In the genomic region with DNA sequence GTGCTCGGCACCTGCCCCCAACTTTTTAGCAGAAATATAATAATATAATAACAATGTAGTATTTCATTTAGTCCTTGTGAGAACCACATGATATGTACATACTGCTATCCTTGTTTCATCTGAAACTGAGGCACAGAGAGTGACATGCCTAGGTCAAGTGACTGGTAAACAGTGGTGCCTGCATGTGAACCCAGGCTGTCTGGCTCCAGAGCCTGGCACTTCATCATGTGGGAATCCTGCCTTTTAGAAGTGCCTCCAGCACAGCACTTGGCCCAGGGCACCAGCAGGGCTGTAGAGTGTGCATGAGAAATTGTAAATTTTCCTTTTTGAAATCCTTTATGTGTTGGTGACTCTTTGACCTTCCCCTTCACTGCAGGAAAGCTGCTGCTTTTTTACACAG, we compare ENCODE assay signal across 31 cellular contexts. TPM values are rescaled to one million over a fixed set of nuclear protein-coding genes. Genes with fewer than 3 reads are reported as not detected.
A peak's percentile ranks its signal among the peaks of the same experiment; 100 is the strongest.
DNase-seq lines count a peak whose midpoint lies in the region; ATAC-seq and TF ChIP-seq lines count a peak whose summit lies in the region.
"Had no signal": no experiment of that assay in that cellular context is flagged by ENCODE, and none has a peak within 500 bp of the region (broad histone marks: within the 10 kb centered on the region; RNA-seq: fewer than 3 reads in every experiment).

No MANE protein-coding gene starts in this region.

- H3K36me3 ChIP-seq in HEK293 (ENCODE audit: control insufficient read depth in 2 of 2, insufficient read depth in 1 of 2, low read length in 2 of 2) = peaks cover 76 to 92% of the 10 kb centered on the region in 2 experiments

- H3K4me3 Mint-ChIP-seq in activated CD4-positive, alpha-beta memory T cell treated with anti-CD3 and anti-CD28 coated beads for 36 hours = no peak overlapping the region
- H3K4me3 Mint-ChIP-seq in activated CD4-positive, alpha-beta memory T cell treated with anti-CD3 and anti-CD28 coated beads, Interleukin-2, amount 10 ng/mL, durations not matched to agents 7 days and 5 days = no peak overlapping the region
- H3K4me3 Mint-ChIP-seq in activated T-helper 17 cell treated with anti-CD3 and anti-CD28 coated beads, Interleukin-2, amount 50 U/mL, for 72 hours = no peak overlapping the region
- H3K4me3 Mint-ChIP-seq in naive thymus-derived CD8-positive, alpha-beta T cell = no peak overlapping the region
- H3K4me3 Mint-ChIP-seq: activated naive CD4-positive, alpha-beta T cell treated with anti-CD3 and anti-CD28 coated beads, Interleukin-2, amount 10 ng/mL, durations not matched to agents 7 days and 5 days; activated T-helper 1 cell treated with anti-CD3 and anti-CD28 coated beads, Interleukin-12 subunit alpha, Interleukin-12 subunit beta, Interleukin-2, Interleukin-4 antibody, amounts not matched to agents 30 ng/mL and 10 ng/mL and 1 ng/mL, durations not matched to agents 14 hours and 24 hours and 36 hours; brain; CD4-positive, alpha-beta T cell; immature natural killer cell had no signal

- H3K9me3 ChIP-seq in HEK293 (ENCODE audit: control insufficient read depth, insufficient read depth, low read depth, low read length) = no peaks in the 10 kb centered on the region
- H3K9me3 ChIP-seq: testis had no signal

- H3K36me3 Mint-ChIP-seq in activated CD4-positive, alpha-beta memory T cell treated with anti-CD3 and anti-CD28 coated beads for 36 hours = peaks cover 60% of the 10 kb centered on the region
- peaks cover 77% of the 10 kb centered on the region for H3K36me3 Mint-ChIP-seq in activated CD4-positive, alpha-beta memory T cell treated with anti-CD3 and anti-CD28 coated beads, Interleukin-2, amount 10 ng/mL, durations not matched to agents 7 days and 5 days (ENCODE audit: low read depth)
- peaks cover 95% of the 10 kb centered on the region for H3K36me3 Mint-ChIP-seq in activated T-helper 17 cell treated with anti-CD3 and anti-CD28 coated beads, Interleukin-2, amount 50 U/mL, for 72 hours (ENCODE audit: low read depth)
- H3K36me3 Mint-ChIP-seq in naive thymus-derived CD8-positive, alpha-beta T cell = peaks cover 0 to 83% (median 8%) of the 10 kb centered on the region in 3 donors

- H3K27ac ChIP-seq in HEK293 (ENCODE audit: extremely low read depth, low read depth, low read length) (no peak overlapping the region), foreskin keratinocyte (no peak overlapping the region)
- H3K27ac ChIP-seq: parathyroid adenoma, RWPE1, testis had no signal

- H3K4me1 Mint-ChIP-seq in activated CD4-positive, alpha-beta memory T cell treated with anti-CD3 and anti-CD28 coated beads for 36 hours (ENCODE audit: low read depth) = peaks cover 36% of the 10 kb centered on the region
- peaks cover 63% of the 10 kb centered on the region for H3K4me1 Mint-ChIP-seq in activated CD4-positive, alpha-beta memory T cell treated with anti-CD3 and anti-CD28 coated beads, Interleukin-2, amount 10 ng/mL, durations not matched to agents 7 days and 5 days
- H3K4me1 Mint-ChIP-seq in activated T-helper 17 cell treated with anti-CD3 and anti-CD28 coated beads, Interleukin-2, amount 50 U/mL, for 72 hours = peaks cover 16% of the 10 kb centered on the region
- H3K4me1 Mint-ChIP-seq in naive thymus-derived CD8-positive, alpha-beta T cell = peaks cover 23 to 65% (median 38%) of the 10 kb centered on the region in 4 donors

- peak overlapping the region; percentile 70 for H3K27ac Mint-ChIP-seq in activated CD4-positive, alpha-beta memory T cell treated with anti-CD3 and anti-CD28 coated beads for 36 hours
- no peak overlapping the region for H3K27ac Mint-ChIP-seq in activated CD4-positive, alpha-beta memory T cell treated with anti-CD3 and anti-CD28 coated beads, Interleukin-2, amount 10 ng/mL, durations not matched to agents 7 days and 5 days
- peak overlapping the region; percentile 65 for H3K27ac Mint-ChIP-seq in activated T-helper 17 cell treated with anti-CD3 and anti-CD28 coated beads, Interleukin-2, amount 50 U/mL, for 72 hours
- H3K27ac Mint-ChIP-seq in naive thymus-derived CD8-positive, alpha-beta T cell = peak overlapping the region in 7 of 10 donors; percentile 47 to 68 (median 58)

- no peaks in the 10 kb centered on the region for H3K27me3 Mint-ChIP-seq in activated CD4-positive, alpha-beta memory T cell treated with anti-CD3 and anti-CD28 coated beads for 36 hours
- H3K27me3 Mint-ChIP-seq in activated CD4-positive, alpha-beta memory T cell treated with anti-CD3 and anti-CD28 coated beads, Interleukin-2, amount 10 ng/mL, durations not matched to agents 7 days and 5 days = no peaks in the 10 kb centered on the region
- no peaks in the 10 kb centered on the region for H3K27me3 Mint-ChIP-seq in activated T-helper 17 cell treated with anti-CD3 and anti-CD28 coated beads, Interleukin-2, amount 50 U/mL, for 72 hours
- no peaks in the 10 kb centered on the region for H3K27me3 Mint-ChIP-seq in naive thymus-derived CD8-positive, alpha-beta T cell
- H3K27me3 Mint-ChIP-seq: activated naive CD4-positive, alpha-beta T cell treated with anti-CD3 and anti-CD28 coated beads, Interleukin-2, amount 10 ng/mL, durations not matched to agents 7 days and 5 days; brain; CD4-positive, alpha-beta T cell had no signal

- no peak for DNase-seq in activated CD4-positive, alpha-beta memory T cell treated with anti-CD3 and anti-CD28 coated beads for 36 hours
- DNase-seq in activated CD4-positive, alpha-beta memory T cell treated with anti-CD3 and anti-CD28 coated beads, Interleukin-2, amount 10 ng/mL, durations not matched to agents 7 days and 5 days = no peak
- DNase-seq in naive thymus-derived CD8-positive, alpha-beta T cell = no peak
- no peak for DNase-seq in foreskin keratinocyte
- DNase-seq in Ammon's horn (ENCODE audit: low spot score) = no peak
- DNase-seq: 8988T; activated naive CD4-positive, alpha-beta T cell treated with anti-CD3 and anti-CD28 coated beads, Interleukin-2, amount 10 ng/mL, durations not matched to agents 7 days and 5 days; CD4-positive, alpha-beta T cell; DND-41; GF-D8; hypothalamus; immature natural killer cell; left cardiac atrium; mammary epithelial cell; NCI-H1048; NCI-H1694 treated with DMSO at 0.1 percent for 48 hours; NCI-H446 treated with DMSO at 0.1 percent for 48 hours; retina; stimulated activated naive CD8-positive, alpha-beta T cell treated with anti-CD3 and anti-CD28 coated beads, Interleukin-15, Interleukin-2, amounts not matched to agents 100 U/mL and 50 U/mL, for 24 hours; testis had no signal

- H3K4me3 ChIP-seq in HEK293 (ENCODE audit: low read depth, low read length) = no peak overlapping the region
- H3K4me3 ChIP-seq: dorsolateral prefrontal cortex, testis had no signal

- H3K9me3 Mint-ChIP-seq in activated CD4-positive, alpha-beta memory T cell treated with anti-CD3 and anti-CD28 coated beads for 36 hours = no peaks in the 10 kb centered on the region
- H3K9me3 Mint-ChIP-seq in activated CD4-positive, alpha-beta memory T cell treated with anti-CD3 and anti-CD28 coated beads, Interleukin-2, amount 10 ng/mL, durations not matched to agents 7 days and 5 days = no peaks in the 10 kb centered on the region
- H3K9me3 Mint-ChIP-seq in activated T-helper 17 cell treated with anti-CD3 and anti-CD28 coated beads, Interleukin-2, amount 50 U/mL, for 72 hours = no peaks in the 10 kb centered on the region
- no peaks in the 10 kb centered on the region for H3K9me3 Mint-ChIP-seq in naive thymus-derived CD8-positive, alpha-beta T cell
- H3K9me3 Mint-ChIP-seq: activated naive CD4-positive, alpha-beta T cell treated with anti-CD3 and anti-CD28 coated beads, Interleukin-2, amount 10 ng/mL, durations not matched to agents 7 days and 5 days; activated T-helper 1 cell treated with anti-CD3 and anti-CD28 coated beads, Interleukin-12 subunit alpha, Interleukin-12 subunit beta, Interleukin-2, Interleukin-4 antibody, amounts not matched to agents 30 ng/mL and 10 ng/mL and 1 ng/mL, durations not matched to agents 14 hours and 24 hours and 36 hours; brain; CD4-positive, alpha-beta T cell; immature natural killer cell had no signal

- TF ChIP-seq CTCF in HEK293 (tag by site-specific recombination; IDR thresholded peaks at IDR 0.05) = no peak
- no peak for TF ChIP-seq CTCF in foreskin keratinocyte (conservative IDR thresholded peaks at IDR 0.05)

- intact Hi-C loops in activated CD4-positive, alpha-beta memory T cell treated with anti-CD3 and anti-CD28 coated beads for 36 hours (cut with micrococcal nuclease) = no loop called here

- CTCF ChIA-PET in activated CD4-positive, alpha-beta memory T cell treated with anti-CD3 and anti-CD28 coated beads for 36 hours (lab: Charles Lee) = interaction anchor here (0.7 to 1.0 kb wide), 2 partner anchors 104 to 1139 kb away, joined by 3 to 4 read pairs; no protein-coding TSS in a partner anchor
- CTCF ChIA-PET in activated CD4-positive, alpha-beta memory T cell treated with anti-CD3 and anti-CD28 coated beads, Interleukin-2, amount 10 ng/mL, durations not matched to agents 7 days and 5 days (lab: Charles Lee) = no interaction called here
- CTCF ChIA-PET in HEK293 (lab: Yijun Ruan, JAX) = interaction anchor here (1.0 to 1.1 kb wide), 2 partner anchors 31 to 62 kb away, joined by 3 to 6 read pairs; a partner anchor contains a TSS

- no peaks in the 10 kb centered on the region for H3K27me3 ChIP-seq in foreskin keratinocyte
- H3K27me3 ChIP-seq: dorsolateral prefrontal cortex, testis had no signal

- ATAC-seq in activated T-helper 17 cell treated with anti-CD3 and anti-CD28 coated beads, Interleukin-2, amount 50 U/mL, for 72 hours (replicated peaks) = no peak
- ATAC-seq in naive thymus-derived CD8-positive, alpha-beta T cell = no peak
- ATAC-seq in GM21515 (IDR thresholded peaks at IDR 0.05; ENCODE audit: unreplicated experiment) (no peak), foreskin keratinocyte (no peak)
- ATAC-seq: left cardiac atrium; SK-N-SH treated with all-trans-retinoic acid at 6 μM for 48 hours; stimulated activated naive CD8-positive, alpha-beta T cell treated with anti-CD3 and anti-CD28 coated beads, Interleukin-15, Interleukin-2, amounts not matched to agents 100 U/mL and 50 U/mL, for 24 hours had no signal

- H3K4me1 ChIP-seq in HEK293 (ENCODE audit: control insufficient read depth, insufficient read depth, low read length) = no peaks in the 10 kb centered on the region
- H3K4me1 ChIP-seq in foreskin keratinocyte = no peaks in the 10 kb centered on the region
- H3K4me1 ChIP-seq: parathyroid adenoma had no signal

- POLR2A ChIA-PET in activated CD4-positive, alpha-beta memory T cell treated with anti-CD3 and anti-CD28 coated beads for 36 hours (lab: Charles Lee) = no interaction called here
- POLR2A ChIA-PET in activated CD4-positive, alpha-beta memory T cell treated with anti-CD3 and anti-CD28 coated beads, Interleukin-2, amount 10 ng/mL, durations not matched to agents 7 days and 5 days (lab: Charles Lee) = interaction anchor here (1.3 kb wide), 1 partner anchor 12 kb away, joined by 4 read pairs; no protein-coding TSS in a partner anchor
- POLR2A ChIA-PET in HEK293 (lab: Yijun Ruan, JAX) = interaction anchor here (0.6 kb wide), 1 partner anchor 96 kb away, joined by 3 read pairs; no protein-coding TSS in a partner anchor
- POLR2A ChIA-PET in naive thymus-derived CD8-positive, alpha-beta T cell (lab: Charles Lee) = interaction anchor here (0.7 kb wide), 1 partner anchor 34 kb away, joined by 3 read pairs; no protein-coding TSS in a partner anchor

RNA-seq across cellular contexts. Expression of a gene that starts 27.4 kb away (rescaled TPM):
- under 1 TPM; 0.73 to 1.00 TPM for total RNA-seq in activated CD4-positive, alpha-beta memory T cell treated with anti-CD3 and anti-CD28 coated beads for 36 hours
- under 1 TPM; 0.58 to 0.63 TPM for total RNA-seq in activated CD4-positive, alpha-beta memory T cell treated with anti-CD3 and anti-CD28 coated beads, Interleukin-2, amount 10 ng/mL, durations not matched to agents 7 days and 5 days
- 1 to 10 TPM; 1.1 to 2.9 TPM for total RNA-seq in activated T-helper 17 cell treated with anti-CD3 and anti-CD28 coated beads, Interleukin-2, amount 50 U/mL, for 72 hours
- 1 to 10 TPM; 3.5 to 4.7 TPM for total RNA-seq in naive thymus-derived CD8-positive, alpha-beta T cell
- polyA plus RNA-seq in naive thymus-derived CD8-positive, alpha-beta T cell = under 1 TPM in 2 of 3 donors, not detected in 1; 0.07 to 0.20 TPM
- not detected in 2 replicates for total RNA-seq in foreskin keratinocyte
- not detected in 2 replicates for polyA plus RNA-seq in foreskin keratinocyte
- total RNA-seq: fibroblast of lung, HT-29, mammary epithelial cell had no signal
- polyA plus RNA-seq: fibroblast of lung, mammary epithelial cell had no signal

RNA-seq across cellular contexts. Expression of a gene that starts 30.2 kb away (rescaled TPM):
- 100 to 1,000 TPM; 237 to 238 TPM for total RNA-seq in activated CD4-positive, alpha-beta memory T cell treated with anti-CD3 and anti-CD28 coated beads for 36 hours
- total RNA-seq in activated CD4-positive, alpha-beta memory T cell treated with anti-CD3 and anti-CD28 coated beads, Interleukin-2, amount 10 ng/mL, durations not matched to agents 7 days and 5 days = 100 to 1,000 TPM; 205 to 211 TPM
- total RNA-seq in activated T-helper 17 cell treated with anti-CD3 and anti-CD28 coated beads, Interleukin-2, amount 50 U/mL, for 72 hours = 100 to 1,000 TPM; 155 to 289 TPM
- 100 to 1,000 TPM; 207 to 227 TPM for total RNA-seq in naive thymus-derived CD8-positive, alpha-beta T cell
- 100 to 1,000 TPM; 214 to 304 (median 217) TPM for polyA plus RNA-seq in naive thymus-derived CD8-positive, alpha-beta T cell
- total RNA-seq in foreskin keratinocyte = 162 and 202 TPM in 2 replicates
- polyA plus RNA-seq in foreskin keratinocyte = 152 and 180 TPM in 2 replicates

RNA-seq across cellular contexts. Expression of a gene that starts 39.0 kb away (rescaled TPM):
- 10 to 100 TPM; 19.7 to 24.6 TPM for total RNA-seq in activated CD4-positive, alpha-beta memory T cell treated with anti-CD3 and anti-CD28 coated beads for 36 hours
- total RNA-seq in activated CD4-positive, alpha-beta memory T cell treated with anti-CD3 and anti-CD28 coated beads, Interleukin-2, amount 10 ng/mL, durations not matched to agents 7 days and 5 days = 10 to 100 TPM; 29.7 to 33.3 TPM
- 10 to 100 TPM; 18.4 to 19.1 TPM for total RNA-seq in activated T-helper 17 cell treated with anti-CD3 and anti-CD28 coated beads, Interleukin-2, amount 50 U/mL, for 72 hours
- 10 to 100 TPM; 70.2 to 73.1 TPM for total RNA-seq in naive thymus-derived CD8-positive, alpha-beta T cell
- polyA plus RNA-seq in naive thymus-derived CD8-positive, alpha-beta T cell = 10 to 100 TPM; 15.2 to 34.2 (median 27.7) TPM
- 5.7 and 6.0 TPM in 2 replicates for total RNA-seq in foreskin keratinocyte
- 14.0 and 15.7 TPM in 2 replicates for polyA plus RNA-seq in foreskin keratinocyte
